In genomic region chr4:112523764-112524505, GRCh38 we compare ENCODE assay signal across 8 cellular contexts. TPM values are rescaled to one million over a fixed set of nuclear protein-coding genes. Genes with fewer than 3 reads are reported as not detected.
DNase-seq lines count a peak whose midpoint lies in the region; ATAC-seq and TF ChIP-seq lines count a peak whose summit lies in the region.

No MANE protein-coding gene starts in this region.

- TF ChIP-seq CTCF in DOHH2 (IDR thresholded peaks at IDR 0.05; ENCODE audit: low read depth, low read length, poor library complexity, severe bottlenecking) (peak; percentile 99), IMR-90 (conservative IDR thresholded peaks at IDR 0.05; ENCODE audit: low read depth, low read length) (peak; percentile 57)

- H3K18ac ChIP-seq in IMR-90 (ENCODE audit: low read depth, low read length): no peak overlapping the region

- H2AK9ac ChIP-seq in IMR-90 (replicated peaks; ENCODE audit: low read depth, low read length, poor library complexity): no peak overlapping the region

- no peak overlapping the region for H3K23ac ChIP-seq in IMR-90 (ENCODE audit: low read depth, low read length)

- H2BK20ac ChIP-seq in IMR-90 (ENCODE audit: low read depth, low read length): no peak overlapping the region

- no peak overlapping the region for H3K4ac ChIP-seq in IMR-90 (ENCODE audit: low read depth, low read length)

- H3K9me2 ChIP-seq in DOHH2 (replicated peaks; ENCODE audit: control insufficient read depth, low read length): no peaks in the 10 kb centered on the region

- no peaks in the 10 kb centered on the region for H3K79me1 ChIP-seq in IMR-90 (ENCODE audit: low read depth in 1 of 2, low read length in 2 of 2)

- no peak overlapping the region for H2BK5ac ChIP-seq in IMR-90 (ENCODE audit: low read depth, low read length, poor library complexity, severe bottlenecking)

- POLR2A ChIA-PET in IMR-90 (lab: Charles Lee; ENCODE audit: unreplicated experiment): no interaction called here

- H2BK15ac ChIP-seq in IMR-90 (ENCODE audit: low read depth, low read length): no peak overlapping the region

- no peaks in the 10 kb centered on the region for H3K9me3 Mint-ChIP-seq in activated naive CD8-positive, alpha-beta T cell treated with anti-CD3 and anti-CD28 coated beads for 36 hours

- H3K4me1 ChIP-seq in DOHH2 (ENCODE audit: control insufficient read depth, low read length): peaks cover 33% of the 10 kb centered on the region
- H3K4me1 ChIP-seq in IMR-90 (ENCODE audit: control insufficient read depth, insufficient read depth, low read length): no peaks in the 10 kb centered on the region; the same call in 1 of the 2 replicates

- H3K4me3 ChIP-seq in DOHH2 (ENCODE audit: low read length) (peak overlapping the region; percentile 75), IMR-90 (ENCODE audit: insufficient read depth, low read depth, low read length) (peak overlapping the region; percentile 32; the same call in 1 of the 2 replicates), iPS-18c (ENCODE audit: insufficient read depth, low read depth, low read length) (peak overlapping the region; percentile 46; the same call in 1 of the 2 replicates)

- peak overlapping the region; percentile 77 for H2AFZ ChIP-seq in IMR-90 (replicated peaks; ENCODE audit: low read length, poor library complexity)

- ATAC-seq in GM21529 (IDR thresholded peaks at IDR 0.05; ENCODE audit: unreplicated experiment): peak; percentile 79
- peak; percentile 65 for ATAC-seq in IMR-90 (ENCODE audit: low read depth)

- no peaks in the 10 kb centered on the region for H4K20me1 ChIP-seq in DOHH2 (ENCODE audit: control insufficient read depth, insufficient read depth, low read depth, low read length)
- no peaks in the 10 kb centered on the region for H4K20me1 ChIP-seq in IMR-90 (ENCODE audit: insufficient read depth, low read length)

- H3K4me1 Mint-ChIP-seq in activated naive CD8-positive, alpha-beta T cell treated with anti-CD3 and anti-CD28 coated beads for 36 hours: peaks cover 26% of the 10 kb centered on the region

- H2BK120ac ChIP-seq in IMR-90 (ENCODE audit: low read depth, low read length): no peak overlapping the region

- no peaks in the 10 kb centered on the region for H3K79me2 ChIP-seq in DOHH2 (ENCODE audit: control insufficient read depth, low read length)

- no peak overlapping the region for H3K27ac Mint-ChIP-seq in activated naive CD8-positive, alpha-beta T cell treated with anti-CD3 and anti-CD28 coated beads for 36 hours

- in situ Hi-C loops in IMR-90 (cut with MboI; ENCODE audit: low sequenced_read_pairs): no loop called here

- CTCF ChIA-PET in IMR-90 (lab: Yijun Ruan, JAX): interaction anchor here (0.6 to 3.3 kb wide), 9 partner anchors 8 to 257 kb away, joined by 3 to 15 read pairs (median 3); partner anchors contain the start of gene NEUROG2

- dilution Hi-C loops in IMR-90 (cut with HindIII; ENCODE audit: low sequenced_read_pairs, unreplicated experiment): no loop called here

- peak overlapping the region; percentile 77 for H3K4me3 Mint-ChIP-seq in activated naive CD8-positive, alpha-beta T cell treated with anti-CD3 and anti-CD28 coated beads for 36 hours

- H3K14ac ChIP-seq in IMR-90 (replicated peaks; ENCODE audit: low read depth, low read length): no peak overlapping the region

- intact Hi-C loops in IMR-90 (cut with micrococcal nuclease): loop anchor here (1.0 to 5.0 kb wide), 3 partner anchors 80 to 427 kb away; no protein-coding TSS in a partner anchor

- no peak overlapping the region for H4K5ac ChIP-seq in IMR-90 (ENCODE audit: low read depth, low read length)

- H3K27me3 Mint-ChIP-seq in activated naive CD8-positive, alpha-beta T cell treated with anti-CD3 and anti-CD28 coated beads for 36 hours: peaks cover 73% of the 10 kb centered on the region

- H2AK5ac ChIP-seq in IMR-90 (ENCODE audit: low read depth, low read length): no peak overlapping the region

- H3K36me3 ChIP-seq in DOHH2 (ENCODE audit: control insufficient read depth, low read length) (no peaks in the 10 kb centered on the region), IMR-90 (ENCODE audit: control insufficient read depth, insufficient read depth, low read length) (no peaks in the 10 kb centered on the region)

- no peak for TF ChIP-seq POLR2A in IMR-90 (IDR thresholded peaks at IDR 0.05; ENCODE audit: low read depth, low read length)

- no peaks in the 10 kb centered on the region for H3K9me1 ChIP-seq in IMR-90 (ENCODE audit: insufficient read depth, low read length)

- no TSS peak for BruUV-seq in IMR-90 (replicated peaks; lab: Mats Ljungman, UMichigan)

- no peak overlapping the region for H3K27ac ChIP-seq in DOHH2 (ENCODE audit: low read depth, low read length)
- H3K27ac ChIP-seq in IMR-90 (ENCODE audit: insufficient read depth, low read length): no peak overlapping the region
- no peak overlapping the region for H3K27ac ChIP-seq in caudate nucleus (ENCODE audit: low read depth, low read length)

- peak; percentile 57 for TF ChIP-seq RAD21 in IMR-90 (IDR thresholded peaks at IDR 0.05; ENCODE audit: low read length)

- no peak overlapping the region for H4K91ac ChIP-seq in IMR-90 (ENCODE audit: insufficient read depth, low read depth, low read length)

- no peak overlapping the region for H3K56ac ChIP-seq in IMR-90 (ENCODE audit: extremely low read depth, insufficient read depth, low read length)

- WGBS in IMR-90 (ENCODE audit: extremely low coverage in 2 of 2, insufficient read length in 1 of 2), 2 experiments: 1% methylated on average over 10 of the region's 46 CpGs; no CpG with 5 or more reads in 1 of the 2 experiments

- DNase-seq in IMR-90 (no peak), SKM-1 treated with dmso at 0.1 percent for 144 hours (lab: John Stamatoyannopoulos, UW; ENCODE audit: unreplicated experiment) (peak; percentile 23), caudate nucleus (lab: John Stamatoyannopoulos, UW) (no peak)
- DNase-seq in activated naive CD8-positive, alpha-beta T cell treated with anti-CD3 and anti-CD28 coated beads for 36 hours: peak; percentile 87
- peak; percentile 57 to 70 for DNase-seq in stimulated activated CD4-positive, alpha-beta T cell treated with anti-CD3 and anti-CD28 coated beads, Interleukin-15, amount 100 ng/mL, for 48 hours (ENCODE audit: low read depth in 2 of 2)

- H3K27me3 ChIP-seq in DOHH2 (ENCODE audit: control insufficient read depth, low read length) (peaks cover 37% of the 10 kb centered on the region), IMR-90 (ENCODE audit: control insufficient read depth, insufficient read depth, low read length) (peaks cover 53% of the 10 kb centered on the region)

- H4K8ac ChIP-seq in IMR-90 (ENCODE audit: low read depth in 2 of 2, low read length in 2 of 2): no peak overlapping the region

- H3K9me3 ChIP-seq in DOHH2 (ENCODE audit: control insufficient read depth, insufficient read depth, low read length): no peaks in the 10 kb centered on the region
- H3K9me3 ChIP-seq in IMR-90 (ENCODE audit: control insufficient read depth, insufficient read depth, low read length): peaks cover 28% of the 10 kb centered on the region
- no peaks in the 10 kb centered on the region for H3K9me3 ChIP-seq in iPS-18c (ENCODE audit: control insufficient read depth, insufficient read depth, low read length)

- peak overlapping the region; percentile 82 for H3K4me2 ChIP-seq in DOHH2 (ENCODE audit: low read length)
- peak overlapping the region; percentile 96 for H3K4me2 ChIP-seq in IMR-90 (ENCODE audit: low read depth, low read length)

- no peak overlapping the region for H3K9ac ChIP-seq in IMR-90 (ENCODE audit: low read depth, low read length)

- peaks cover 3% of the 10 kb centered on the region for H3K36me3 Mint-ChIP-seq in activated naive CD8-positive, alpha-beta T cell treated with anti-CD3 and anti-CD28 coated beads for 36 hours

- H3F3A ChIP-seq in DOHH2 (ENCODE audit: control insufficient read depth, insufficient read depth): no peaks in the 10 kb centered on the region

TF ChIP-seq in IMR-90, 13 proteins besides CTCF, POLR2A, EP300 and RAD21:
- TF ChIP-seq MAFK (IDR thresholded peaks at IDR 0.05; ENCODE audit: low read depth, low read length) (no peak), BHLHE40 (IDR thresholded peaks at IDR 0.05; ENCODE audit: low read depth, low read length) (no peak), RCOR1 (IDR thresholded peaks at IDR 0.05; ENCODE audit: insufficient replicate concordance, low read length) (no peak), CEBPB (IDR thresholded peaks at IDR 0.05; ENCODE audit: low read depth, low read length) (no peak), USF2 (IDR thresholded peaks at IDR 0.05; ENCODE audit: low read depth, low read length) (no peak), MXI1 (IDR thresholded peaks at IDR 0.05; ENCODE audit: borderline replicate concordance, low read depth, low read length) (no peak), FOS (IDR thresholded peaks at IDR 0.05; ENCODE audit: low read depth, low read length) (no peak), MAZ (IDR thresholded peaks at IDR 0.05; ENCODE audit: borderline replicate concordance, low read depth, low read length) (no peak), SMC3 (IDR thresholded peaks at IDR 0.05; ENCODE audit: low read depth, low read length) (no peak; the same call in 1 of the 2 replicates), NFE2L2 (IDR thresholded peaks at IDR 0.05; ENCODE audit: low read depth, low read length) (no peak), RFX5 (IDR thresholded peaks at IDR 0.05; ENCODE audit: low read depth, low read length) (no peak), CHD1 (IDR thresholded peaks at IDR 0.05; ENCODE audit: low read depth, low read length) (no peak), ELK1 (IDR thresholded peaks at IDR 0.05; ENCODE audit: borderline replicate concordance, low read depth, low read length) (no peak)

RNA-seq across cellular contexts. Expression of gene NEUROG2, which starts 8.0 kb away (rescaled TPM):
- not detected in 2 replicates for total RNA-seq in IMR-90 (2012; rRNA removed)
- polyA plus RNA-seq in IMR-90 (2012; rRNA removed): not detected in 2 replicates
- not detected in 2 replicates for polyA plus RNA-seq in IMR-90 (2012; cell fraction: cytosol; rRNA removed)
- not detected in 2 replicates for polyA plus RNA-seq in IMR-90 (2012; cell fraction: nucleus; rRNA removed; ENCODE audit: low replicate concordance)
- total RNA-seq in activated naive CD8-positive, alpha-beta T cell treated with anti-CD3 and anti-CD28 coated beads for 36 hours: not detected

Comparison
In these comparisons a context has a peak if more than half of its experiments do, and no peak if none do; other contexts are left out.
1. DNase-seq: peak in SKM-1 treated with dmso at 0.1 percent for 144 hours (single experiment), activated naive CD8-positive, alpha-beta T cell treated with anti-CD3 and anti-CD28 coated beads for 36 hours (single experiment) and stimulated activated CD4-positive, alpha-beta T cell treated with anti-CD3 and anti-CD28 coated beads, Interleukin-15, amount 100 ng/mL, for 48 hours (2 of 2); none in IMR-90 (single experiment) and caudate nucleus (0 of 61).
2. Peak in every context shown above with its lines, with median percentiles within 50 percentile points of each other: H3K4me3 ChIP-seq.